11 cellular contexts compared by ENCODE assay signal in genomic region chr16:27285676-27286196, GRCh38. TPM values are rescaled to one million over a fixed set of nuclear protein-coding genes. Genes with fewer than 3 reads are reported as not detected.
DNase-seq lines count a peak whose midpoint lies in the region; ATAC-seq and TF ChIP-seq lines count a peak whose summit lies in the region.
"Had no signal": no experiment of that assay in that cellular context is flagged by ENCODE, and none has a peak within 500 bp of the region (broad histone marks: within the 10 kb centered on the region; RNA-seq: fewer than 3 reads in every experiment).

No MANE protein-coding gene starts in this region.

- no peaks in the 10 kb centered on the region for H3K36me3 Mint-ChIP-seq in memory B cell
- H3K36me3 Mint-ChIP-seq in activated naive CD4-positive, alpha-beta T cell treated with anti-CD3 and anti-CD28 coated beads for 36 hours (ENCODE audit: low read depth): peaks cover 5% of the 10 kb centered on the region

- peaks cover 3% of the 10 kb centered on the region for H3K4me1 Mint-ChIP-seq in memory B cell
- peaks cover 75% of the 10 kb centered on the region for H3K4me1 Mint-ChIP-seq in activated naive CD4-positive, alpha-beta T cell treated with anti-CD3 and anti-CD28 coated beads for 36 hours (ENCODE audit: low read depth)

- no peak overlapping the region for H3K4me3 ChIP-seq in breast epithelium
- H3K4me3 ChIP-seq: Peyer's patch had no signal

- H3K9me3 ChIP-seq in breast epithelium: no peaks in the 10 kb centered on the region
- H3K9me3 ChIP-seq: Peyer's patch had no signal

- H3K27ac Mint-ChIP-seq in memory B cell: peak overlapping the region; percentile 31
- H3K27ac Mint-ChIP-seq in activated naive CD4-positive, alpha-beta T cell treated with anti-CD3 and anti-CD28 coated beads for 36 hours: no peak overlapping the region

- no peak for TF ChIP-seq CTCF in breast epithelium (IDR thresholded peaks at IDR 0.05)

- H3K27me3 ChIP-seq in breast epithelium: no peaks in the 10 kb centered on the region
- H3K27me3 ChIP-seq: Peyer's patch had no signal

- no peaks in the 10 kb centered on the region for H3K36me3 ChIP-seq in breast epithelium
- H3K36me3 ChIP-seq: Peyer's patch had no signal

- CTCF ChIA-PET in activated naive CD4-positive, alpha-beta T cell treated with anti-CD3 and anti-CD28 coated beads for 36 hours (lab: Charles Lee): interaction anchor here (1.1 to 1.8 kb wide), 2 partner anchors 19 to 82 kb away, joined by 6 read pairs; no protein-coding TSS in a partner anchor

- H3K4me3 Mint-ChIP-seq in memory B cell: no peak overlapping the region
- no peak overlapping the region for H3K4me3 Mint-ChIP-seq in activated naive CD4-positive, alpha-beta T cell treated with anti-CD3 and anti-CD28 coated beads for 36 hours

- peaks cover 3% of the 10 kb centered on the region for H3K9me3 Mint-ChIP-seq in memory B cell
- H3K9me3 Mint-ChIP-seq in activated naive CD4-positive, alpha-beta T cell treated with anti-CD3 and anti-CD28 coated beads for 36 hours: peaks cover 7% of the 10 kb centered on the region

- no peak for ATAC-seq in memory B cell (ENCODE audit: low read depth)
- ATAC-seq: left colon had no signal

- peak; percentile 26 to 39 for DNase-seq in activated T-cell treated with anti-CD3 and anti-CD28 coated beads, Interleukin-2, amount 50 U/mL, for 48 hours
- no peak for DNase-seq in activated T-cell treated with anti-CD3 and anti-CD28 coated beads, Interleukin-2, amount 50 U/mL, for 1 hour
- DNase-seq in breast epithelium (ENCODE audit: low spot score in 2 of 2): no peak
- no peak for DNase-seq in memory B cell (ENCODE audit: low spot score in 2 of 2)
- peak; percentile 54 for DNase-seq in ureter (ENCODE audit: low spot score)
- DNase-seq in NCI-H2107 treated with DMSO at 0.1 percent for 48 hours (lab: John Stamatoyannopoulos, UW; ENCODE audit: unreplicated experiment): no peak
- DNase-seq in DMS79 treated with DMSO at 0.1 percent for 48 hours (lab: John Stamatoyannopoulos, UW): no peak
- DNase-seq in activated naive CD4-positive, alpha-beta T cell treated with anti-CD3 and anti-CD28 coated beads for 36 hours: no peak

- no peak for TF ChIP-seq POLR2A in breast epithelium (IDR thresholded peaks at IDR 0.05)

- intact Hi-C loops in breast epithelium (cut with DNase I; ENCODE audit: low total_unique reads): no loop called here
- intact Hi-C loops in activated naive CD4-positive, alpha-beta T cell treated with anti-CD3 and anti-CD28 coated beads for 36 hours (cut with micrococcal nuclease): no loop called here

- H3K4me1 ChIP-seq in breast epithelium: no peaks in the 10 kb centered on the region
- H3K4me1 ChIP-seq: Peyer's patch had no signal

- peak overlapping the region; percentile 58 to 69 for H3K27ac ChIP-seq in breast epithelium
- H3K27ac ChIP-seq: KMS-11 had no signal

- peaks cover 6% of the 10 kb centered on the region for H3K27me3 Mint-ChIP-seq in memory B cell
- H3K27me3 Mint-ChIP-seq in activated naive CD4-positive, alpha-beta T cell treated with anti-CD3 and anti-CD28 coated beads for 36 hours (ENCODE audit: low read depth): peaks cover 15% of the 10 kb centered on the region

RNA-seq across cellular contexts. Expression of gene NSMCE1, which starts 17.2 kb away (rescaled TPM):
- total RNA-seq in breast epithelium (10 to 100 TPM; 32.4 to 54.6 (median 51.8) TPM), ureter (66.1 TPM)
- 100 to 1,000 TPM; 112 to 117 TPM for total RNA-seq in activated naive CD4-positive, alpha-beta T cell treated with anti-CD3 and anti-CD28 coated beads for 36 hours

RNA-seq across cellular contexts. Expression of gene IL4R, which starts 28.0 kb away (rescaled TPM):
- 10 to 100 TPM; 18.7 to 53.4 (median 51.8) TPM for total RNA-seq in breast epithelium
- 135 TPM for total RNA-seq in ureter
- total RNA-seq in activated naive CD4-positive, alpha-beta T cell treated with anti-CD3 and anti-CD28 coated beads for 36 hours: 100 to 1,000 TPM; 162 to 170 TPM

Comparison
In these comparisons a context has a peak if more than half of its experiments do, and no peak if none do; other contexts are left out.
1. DNase-seq: peak in activated T-cell treated with anti-CD3 and anti-CD28 coated beads, Interleukin-2, amount 50 U/mL, for 48 hours (2 of 2) and ureter (single experiment); none in activated T-cell treated with anti-CD3 and anti-CD28 coated beads, Interleukin-2, amount 50 U/mL, for 1 hour (single experiment), breast epithelium (0 of 2), memory B cell (0 of 2), NCI-H2107 treated with DMSO at 0.1 percent for 48 hours (single experiment), DMS79 treated with DMSO at 0.1 percent for 48 hours (single experiment) and activated naive CD4-positive, alpha-beta T cell treated with anti-CD3 and anti-CD28 coated beads for 36 hours (single experiment).